ENCODE assay signal across 20 cellular contexts in the genomic region with DNA sequence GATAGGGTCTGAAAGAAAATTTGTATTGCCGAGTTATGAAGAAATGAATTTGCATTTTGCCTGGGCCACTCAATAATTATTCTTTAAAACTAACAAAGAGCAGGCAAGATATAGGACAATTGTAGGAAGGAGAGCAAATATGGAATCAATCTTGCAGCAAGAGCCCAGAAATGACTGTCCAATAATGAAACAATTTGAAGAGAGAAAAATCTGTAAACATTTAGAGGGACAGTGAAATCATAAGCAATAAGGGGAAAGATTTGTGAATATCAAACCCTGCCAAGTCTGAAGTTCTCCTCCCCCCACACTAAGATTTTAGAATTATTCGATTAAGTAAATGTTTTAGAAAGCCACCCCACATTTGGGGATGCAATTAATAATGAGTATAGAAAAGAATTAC.
DNase-seq lines count a peak whose midpoint lies in the region; ATAC-seq and TF ChIP-seq lines count a peak whose summit lies in the region.
"Had no signal": no experiment of that assay in that cellular context is flagged by ENCODE, and none has a peak within 500 bp of the region (broad histone marks: within the 10 kb centered on the region; RNA-seq: fewer than 3 reads in every experiment).

No MANE protein-coding gene starts in this region.

- H3K9me2 ChIP-seq in SK-N-SH (no peaks in the 10 kb centered on the region), hepatocyte (replicated peaks; ENCODE audit: insufficient read depth) (no peaks in the 10 kb centered on the region)

- H2AFZ ChIP-seq in SK-N-SH (ENCODE audit: low read depth) (no peak overlapping the region), hepatocyte (no peak overlapping the region)
- H2AFZ ChIP-seq: GM23338 had no signal

- TF ChIP-seq CTCF in SK-N-SH (IDR thresholded peaks at IDR 0.05): no peak
- TF ChIP-seq CTCF in brain (conservative IDR thresholded peaks at IDR 0.05): no peak
- no peak for TF ChIP-seq CTCF in hepatocyte (IDR thresholded peaks at IDR 0.05; ENCODE audit: poor library complexity)
- TF ChIP-seq CTCF in Caco-2 (IDR thresholded peaks at IDR 0.05; ENCODE audit: insufficient read depth in 1 of 2, low read depth in 1 of 2, low read length in 1 of 2, severe bottlenecking in 1 of 2, unreplicated experiment in 1 of 2): no peak

- WGBS in SK-N-SH (ENCODE audit: low lambda C conversion rate): 82% methylated on average over 2 of the region's 2 CpGs
- 89% methylated on average over 2 of the region's 2 CpGs for WGBS in hepatocyte (ENCODE audit: low lambda C conversion rate, missing lambda C conversion rate)

- BruUV-seq in Caco-2 (replicated peaks; lab: Mats Ljungman, UMichigan): no TSS peak

- H3K27ac ChIP-seq in SK-N-SH (ENCODE audit: low read depth in 2 of 2, low read length in 1 of 2): peak overlapping the region in 1 of 2 experiments; percentile 64; a peak in 1 of 4 replicates
- H3K27ac ChIP-seq in hepatocyte: peak overlapping the region; percentile 33
- H3K27ac ChIP-seq: 22Rv1 had no signal

- H3K79me2 ChIP-seq in SK-N-SH (ENCODE audit: insufficient read depth): no peaks in the 10 kb centered on the region
- H3K79me2 ChIP-seq in hepatocyte: no peaks in the 10 kb centered on the region

- peaks cover 9% of the 10 kb centered on the region for H3F3A ChIP-seq in SK-N-SH (replicated peaks; ENCODE audit: insufficient read depth)

- H3K4me2 ChIP-seq in SK-N-SH: no peak overlapping the region
- H3K4me2 ChIP-seq in hepatocyte: no peak overlapping the region
- H3K4me2 ChIP-seq: GM23338 had no signal

- H3K4me1 Mint-ChIP-seq in brain (peaks cover 58% of the 10 kb centered on the region), Caco-2 (ENCODE audit: low read depth, unreplicated experiment) (no peaks in the 10 kb centered on the region)
- H3K4me1 Mint-ChIP-seq in stimulated activated memory B cell treated with anti-CD40 and anti-IgM and Interleukin-4, amounts not matched to agents 10 μg/mL and 1 μg/mL and 100 μg/mL, for 72 hours: peaks cover 21% of the 10 kb centered on the region
- no peaks in the 10 kb centered on the region for H3K4me1 Mint-ChIP-seq in activated CD4-positive, alpha-beta memory T cell treated with anti-CD3 and anti-CD28 coated beads for 36 hours (ENCODE audit: low read depth)
- H3K4me1 Mint-ChIP-seq: CD4-positive, alpha-beta memory T cell had no signal

- H3K36me3 ChIP-seq in SK-N-SH (replicated peaks in 1 of 2; ENCODE audit: control insufficient read depth in 1 of 2, insufficient read depth in 2 of 2, low read length in 1 of 2) (no peaks in the 10 kb centered on the region), hepatocyte (replicated peaks; ENCODE audit: insufficient read depth, low read depth) (no peaks in the 10 kb centered on the region), Caco-2 (ENCODE audit: control insufficient read depth, insufficient read depth, low read length) (no peaks in the 10 kb centered on the region)

- POLR2A ChIA-PET in SK-N-SH (lab: Yijun Ruan, JAX): no interaction called here
- POLR2A ChIA-PET in activated CD4-positive, alpha-beta memory T cell treated with anti-CD3 and anti-CD28 coated beads for 36 hours (lab: Charles Lee): no interaction called here
- POLR2A ChIA-PET in Caco-2 (lab: Charles Lee): no interaction called here

- no peak overlapping the region for H3K9ac ChIP-seq in SK-N-SH

- H3K36me3 Mint-ChIP-seq in brain (peaks cover 49% of the 10 kb centered on the region), Caco-2 (ENCODE audit: insufficient read depth, unreplicated experiment) (no peaks in the 10 kb centered on the region)
- H3K36me3 Mint-ChIP-seq in stimulated activated memory B cell treated with anti-CD40 and anti-IgM and Interleukin-4, amounts not matched to agents 10 μg/mL and 1 μg/mL and 100 μg/mL, for 72 hours: peaks cover 76% of the 10 kb centered on the region
- no peaks in the 10 kb centered on the region for H3K36me3 Mint-ChIP-seq in activated CD4-positive, alpha-beta memory T cell treated with anti-CD3 and anti-CD28 coated beads for 36 hours
- H3K36me3 Mint-ChIP-seq: CD4-positive, alpha-beta memory T cell had no signal

- CTCF ChIA-PET in SK-N-SH (lab: Yijun Ruan, JAX) (no interaction called here), Caco-2 (lab: Charles Lee) (interaction anchor here (0.6 kb wide), 1 partner anchor 1154 kb away, joined by 3 read pairs; no protein-coding TSS in a partner anchor)
- CTCF ChIA-PET in activated CD4-positive, alpha-beta memory T cell treated with anti-CD3 and anti-CD28 coated beads for 36 hours (lab: Charles Lee): no interaction called here

- ATAC-seq in SK-N-SH treated with all-trans-retinoic acid at 6 μM for 48 hours (peak; percentile 42; the same call in 2 of the 3 replicates), GM19452 (IDR thresholded peaks at IDR 0.05; ENCODE audit: unreplicated experiment) (no peak)
- no peak for ATAC-seq in stimulated activated memory B cell treated with anti-CD40 and anti-IgM and Interleukin-4, amounts not matched to agents 10 μg/mL and 1 μg/mL and 100 μg/mL, for 72 hours
- ATAC-seq: GM12878, GM23338, HCT116 had no signal

- H3K27ac Mint-ChIP-seq in brain: peak overlapping the region in 3 of 5 experiments; percentile 1 to 94 (median 86)
- peak overlapping the region; percentile 57 for H3K27ac Mint-ChIP-seq in stimulated activated memory B cell treated with anti-CD40 and anti-IgM and Interleukin-4, amounts not matched to agents 10 μg/mL and 1 μg/mL and 100 μg/mL, for 72 hours
- H3K27ac Mint-ChIP-seq in activated CD4-positive, alpha-beta memory T cell treated with anti-CD3 and anti-CD28 coated beads for 36 hours: no peak overlapping the region
- H3K27ac Mint-ChIP-seq in Caco-2 (ENCODE audit: unreplicated experiment): no peak overlapping the region
- H3K27ac Mint-ChIP-seq: CD4-positive, alpha-beta memory T cell; GM23338 had no signal

- H3K4me3 ChIP-seq in SK-N-SH (ENCODE audit: low read depth in 2 of 2, low read length in 1 of 2): no peak overlapping the region
- H3K4me3 ChIP-seq in hepatocyte: no peak overlapping the region
- no peak overlapping the region for H3K4me3 ChIP-seq in Caco-2 (ENCODE audit: low read depth, low read length)
- H3K4me3 ChIP-seq: GM12878, GM23338 had no signal

- DNase-seq in SK-N-SH (no peak), hepatocyte (ENCODE audit: low spot score) (no peak), Caco-2 (no peak)
- DNase-seq in activated CD4-positive, alpha-beta memory T cell treated with anti-CD3 and anti-CD28 coated beads for 36 hours: no peak
- DNase-seq: AML-193; C1 segment of cervical spinal cord; CD4-positive, alpha-beta memory T cell; DMS 273 treated with DMSO at 0.1 percent for 48 hours; DMS79; EL; GDM1; H9 had no signal

- no peaks in the 10 kb centered on the region for H3K9me3 Mint-ChIP-seq in brain
- H3K9me3 Mint-ChIP-seq in stimulated activated memory B cell treated with anti-CD40 and anti-IgM and Interleukin-4, amounts not matched to agents 10 μg/mL and 1 μg/mL and 100 μg/mL, for 72 hours: no peaks in the 10 kb centered on the region
- no peaks in the 10 kb centered on the region for H3K9me3 Mint-ChIP-seq in activated CD4-positive, alpha-beta memory T cell treated with anti-CD3 and anti-CD28 coated beads for 36 hours
- H3K9me3 Mint-ChIP-seq in Caco-2 (ENCODE audit: unreplicated experiment): no peaks in the 10 kb centered on the region
- H3K9me3 Mint-ChIP-seq: GM23338, H9 had no signal

- no peaks in the 10 kb centered on the region for H3K27me3 Mint-ChIP-seq in brain
- no peaks in the 10 kb centered on the region for H3K27me3 Mint-ChIP-seq in stimulated activated memory B cell treated with anti-CD40 and anti-IgM and Interleukin-4, amounts not matched to agents 10 μg/mL and 1 μg/mL and 100 μg/mL, for 72 hours
- H3K27me3 Mint-ChIP-seq in activated CD4-positive, alpha-beta memory T cell treated with anti-CD3 and anti-CD28 coated beads for 36 hours: no peaks in the 10 kb centered on the region
- H3K27me3 Mint-ChIP-seq in Caco-2 (ENCODE audit: insufficient read depth, unreplicated experiment): no peaks in the 10 kb centered on the region
- H3K27me3 Mint-ChIP-seq: CD4-positive, alpha-beta memory T cell had no signal

- H3K4me1 ChIP-seq in SK-N-SH (ENCODE audit: control insufficient read depth in 1 of 2, insufficient read depth in 2 of 2, low read depth in 1 of 2, low read length in 1 of 2): peaks cover 2 to 3% of the 10 kb centered on the region in 2 experiments; a peak in 3 of 4 replicates
- H3K4me1 ChIP-seq in hepatocyte (ENCODE audit: insufficient read depth): peaks cover 10% of the 10 kb centered on the region
- peaks cover 6% of the 10 kb centered on the region; the same call in 1 of the 2 replicates for H3K4me1 ChIP-seq in Caco-2

- H4K20me1 ChIP-seq in SK-N-SH (ENCODE audit: insufficient read depth): no peaks in the 10 kb centered on the region
- no peaks in the 10 kb centered on the region for H4K20me1 ChIP-seq in hepatocyte (ENCODE audit: insufficient read depth, poor library complexity, severe bottlenecking)

- intact Hi-C loops in activated CD4-positive, alpha-beta memory T cell treated with anti-CD3 and anti-CD28 coated beads for 36 hours (cut with micrococcal nuclease): no loop called here
- intact Hi-C loops in Caco-2 (cut with micrococcal nuclease; ENCODE audit: unreplicated experiment): no loop called here

- no peak for TF ChIP-seq RAD21 in SK-N-SH (IDR thresholded peaks at IDR 0.05; ENCODE audit: low read length)

- TF ChIP-seq EP300 in SK-N-SH (IDR thresholded peaks at IDR 0.05; ENCODE audit: borderline replicate concordance in 1 of 2, low read depth in 1 of 2, low read length in 1 of 2): no peak

- no peaks in the 10 kb centered on the region for H3K9me3 ChIP-seq in SK-N-SH
- H3K9me3 ChIP-seq in hepatocyte (ENCODE audit: low read depth): no peaks in the 10 kb centered on the region
- no peaks in the 10 kb centered on the region for H3K9me3 ChIP-seq in Caco-2

- H3K4me3 Mint-ChIP-seq in brain: no peak overlapping the region
- no peak overlapping the region for H3K4me3 Mint-ChIP-seq in stimulated activated memory B cell treated with anti-CD40 and anti-IgM and Interleukin-4, amounts not matched to agents 10 μg/mL and 1 μg/mL and 100 μg/mL, for 72 hours
- no peak overlapping the region for H3K4me3 Mint-ChIP-seq in activated CD4-positive, alpha-beta memory T cell treated with anti-CD3 and anti-CD28 coated beads for 36 hours
- H3K4me3 Mint-ChIP-seq in Caco-2 (ENCODE audit: unreplicated experiment): no peak overlapping the region
- H3K4me3 Mint-ChIP-seq: CD4-positive, alpha-beta memory T cell; GM23338; H9 had no signal

- H3K27me3 ChIP-seq in SK-N-SH (ENCODE audit: insufficient read depth) (no peaks in the 10 kb centered on the region), hepatocyte (no peaks in the 10 kb centered on the region), Caco-2 (replicated peaks; ENCODE audit: control insufficient read depth, insufficient read depth, low read length) (no peaks in the 10 kb centered on the region)

TF ChIP-seq in SK-N-SH treated with all-trans-retinoic acid at 6 μM for 48 hours, 23 proteins besides CTCF, POLR2A, EP300 and RAD21:
- TF ChIP-seq CSDC2 (CRISPR knock-in tag; IDR thresholded peaks at IDR 0.05): no peak

TF ChIP-seq in SK-N-SH, 30 proteins besides CTCF, POLR2A, EP300 and RAD21:
- no peak for TF ChIP-seq TAF1 (IDR thresholded peaks at IDR 0.05; ENCODE audit: borderline replicate concordance, low read depth, low read length)

Comparison
In these comparisons a context has a peak if more than half of its experiments do, and no peak if none do; other contexts are left out.
1. H3K27ac Mint-ChIP-seq: peak in brain (3 of 5) and stimulated activated memory B cell treated with anti-CD40 and anti-IgM and Interleukin-4, amounts not matched to agents 10 μg/mL and 1 μg/mL and 100 μg/mL, for 72 hours (single experiment); none in activated CD4-positive, alpha-beta memory T cell treated with anti-CD3 and anti-CD28 coated beads for 36 hours (single experiment) and Caco-2 (single experiment).